In the genomic region with DNA sequence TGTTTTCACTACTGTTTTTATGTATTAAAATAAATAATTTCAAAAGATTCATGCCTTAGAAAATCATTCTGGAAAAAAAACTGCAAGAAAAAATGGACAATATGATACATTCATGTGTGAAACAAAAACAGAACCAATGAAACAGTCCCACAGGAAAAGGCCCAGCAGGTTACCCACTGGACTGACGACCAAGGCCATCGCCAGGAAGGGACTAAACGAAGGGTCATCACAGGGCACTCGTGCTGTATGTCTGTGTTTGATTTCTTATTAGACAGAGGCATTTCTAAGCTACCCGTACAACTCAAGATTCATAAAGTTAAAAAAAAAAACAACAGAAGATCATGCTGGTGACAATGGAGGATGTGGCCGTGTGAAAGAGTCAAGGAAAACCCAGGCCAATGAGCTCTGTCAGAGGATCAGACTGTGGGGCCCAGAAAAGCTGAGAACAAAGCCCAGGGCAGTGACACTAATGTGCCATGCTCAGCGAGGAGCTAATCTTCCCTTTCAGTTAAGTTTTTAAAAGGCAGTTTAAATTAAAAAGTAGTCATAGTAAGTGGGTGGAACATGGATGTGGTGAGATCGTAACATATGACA, we compare ENCODE assay signal across 9 cellular contexts. TPM values are rescaled to one million over a fixed set of nuclear protein-coding genes. Genes with fewer than 3 reads are reported as not detected.
DNase-seq lines count a peak whose midpoint lies in the region; ATAC-seq and TF ChIP-seq lines count a peak whose summit lies in the region.
"Had no signal": no experiment of that assay in that cellular context is flagged by ENCODE, and none has a peak within 500 bp of the region (broad histone marks: within the 10 kb centered on the region; RNA-seq: fewer than 3 reads in every experiment).

No MANE protein-coding gene starts in this region.

- H4K8ac ChIP-seq in mesendoderm (ENCODE audit: low read depth, low read length) = no peak overlapping the region

- no TSS peak for BruUV-seq in OCI-LY7 (replicated peaks; lab: Mats Ljungman, UMichigan)

- peak overlapping the region; percentile 71 to 92 (median 86) for H3K4me3 Mint-ChIP-seq in CD4-positive, alpha-beta memory T cell
- peak overlapping the region; percentile 61 to 74 for H3K4me3 Mint-ChIP-seq in effector memory CD8-positive, alpha-beta T cell
- no peak overlapping the region for H3K4me3 Mint-ChIP-seq in progenitor cell of endocrine pancreas (ENCODE audit: low read depth)

- peak overlapping the region; percentile 53 for H3K4me2 ChIP-seq in OCI-LY7 (ENCODE audit: low read length)
- no peak overlapping the region for H3K4me2 ChIP-seq in mesendoderm (ENCODE audit: low read length)

- no peaks in the 10 kb centered on the region for H3K36me3 ChIP-seq in CD4-positive, alpha-beta memory T cell (ENCODE audit: insufficient read depth, low read length)
- H3K36me3 ChIP-seq in OCI-LY7 (ENCODE audit: insufficient read depth, low read length) (peaks cover 15% of the 10 kb centered on the region; the same call in 1 of the 2 replicates), mesendoderm (ENCODE audit: control insufficient read depth, insufficient read depth, low read length) (no peaks in the 10 kb centered on the region)

- no peak overlapping the region for H3K9ac ChIP-seq in mesendoderm (ENCODE audit: low read length)

- no CpG with 5 or more reads among the region's 8 CpGs for WGBS in mesendoderm (ENCODE audit: extremely low coverage, insufficient coverage, low lambda C conversion rate)

- no peaks in the 10 kb centered on the region for H3K9me3 ChIP-seq in CD4-positive, alpha-beta memory T cell (ENCODE audit: control insufficient read depth in 1 of 2, low read length in 2 of 2)
- H3K9me3 ChIP-seq in OCI-LY7 (ENCODE audit: low read length) = no peaks in the 10 kb centered on the region
- H3K9me3 ChIP-seq: pancreas had no signal

- H3K9me3 Mint-ChIP-seq in CD4-positive, alpha-beta memory T cell = no peaks in the 10 kb centered on the region
- H3K9me3 Mint-ChIP-seq in effector memory CD8-positive, alpha-beta T cell = no peaks in the 10 kb centered on the region
- H3K9me3 Mint-ChIP-seq in progenitor cell of endocrine pancreas (ENCODE audit: low read depth) = no peaks in the 10 kb centered on the region

- peak overlapping the region; percentile 97 to 100 (median 100) for H3K27ac Mint-ChIP-seq in CD4-positive, alpha-beta memory T cell
- H3K27ac Mint-ChIP-seq in effector memory CD8-positive, alpha-beta T cell = peak overlapping the region; percentile 90 to 98
- peak overlapping the region; percentile 87 for H3K27ac Mint-ChIP-seq in progenitor cell of endocrine pancreas

- peak in 1 of 5 donors; percentile 63 for DNase-seq in CD4-positive, alpha-beta memory T cell
- no peak for DNase-seq in OCI-LY7 (ENCODE audit: low spot score)
- DNase-seq in effector memory CD8-positive, alpha-beta T cell = no peak
- DNase-seq in progenitor cell of endocrine pancreas (ENCODE audit: low spot score, unreplicated experiment) = no peak
- DNase-seq in GOT3 (lab: John Stamatoyannopoulos, UW) = no peak
- DNase-seq in epidermal melanocyte (ENCODE audit: insufficient read length, low spot score) = no peak
- DNase-seq in mesendoderm = no peak

- intact Hi-C loops in CD4-positive, alpha-beta memory T cell (cut with micrococcal nuclease) = no loop called here
- intact Hi-C loops in OCI-LY7 (cut with micrococcal nuclease; ENCODE audit: unreplicated experiment) = no loop called here

- peaks cover 64 to 93% (median 79%) of the 10 kb centered on the region in 4 donors for H3K4me1 Mint-ChIP-seq in CD4-positive, alpha-beta memory T cell
- peaks cover 57 to 67% of the 10 kb centered on the region in 2 donors for H3K4me1 Mint-ChIP-seq in effector memory CD8-positive, alpha-beta T cell (ENCODE audit: low read depth in 2 of 2)
- peaks cover 8% of the 10 kb centered on the region for H3K4me1 Mint-ChIP-seq in progenitor cell of endocrine pancreas (ENCODE audit: low read depth)

- H3K9me2 ChIP-seq in OCI-LY7 (ENCODE audit: insufficient read depth, low read length) = no peaks in the 10 kb centered on the region

- H2BK120ac ChIP-seq in mesendoderm (ENCODE audit: low read depth, low read length) = no peak overlapping the region

- H2AK5ac ChIP-seq in mesendoderm (ENCODE audit: low read length) = no peak overlapping the region

- no peak for ATAC-seq in effector memory CD8-positive, alpha-beta T cell (replicated peaks)
- no peak for ATAC-seq in HG03354 (IDR thresholded peaks at IDR 0.05; ENCODE audit: poor library complexity, severe bottlenecking, unreplicated experiment)

- no peak overlapping the region for H4K5ac ChIP-seq in mesendoderm (ENCODE audit: low read length)

- no peaks in the 10 kb centered on the region for H3K27me3 ChIP-seq in CD4-positive, alpha-beta memory T cell (ENCODE audit: insufficient read depth, low read length)
- H3K27me3 ChIP-seq in mesendoderm (ENCODE audit: insufficient read depth, low read length, poor library complexity) = no peaks in the 10 kb centered on the region
- H3K27me3 ChIP-seq: pancreas had no signal

- H3K56ac ChIP-seq in mesendoderm (ENCODE audit: low read length) = no peak overlapping the region

- no peak overlapping the region for H2BK5ac ChIP-seq in mesendoderm (ENCODE audit: low read length)

- no peak overlapping the region for H3K4ac ChIP-seq in mesendoderm (ENCODE audit: low read depth, low read length)

- H3K27ac ChIP-seq in CD4-positive, alpha-beta memory T cell (ENCODE audit: low read depth, low read length) = peak overlapping the region; percentile 90
- H3K27ac ChIP-seq in OCI-LY7 (ENCODE audit: low read depth, low read length, poor library complexity, severe bottlenecking) = peak overlapping the region; percentile 36
- H3K27ac ChIP-seq in mesendoderm (ENCODE audit: low read depth, low read length) = no peak overlapping the region

- H3K4me1 ChIP-seq in CD4-positive, alpha-beta memory T cell (ENCODE audit: insufficient read depth, low read length) = peaks cover 84% of the 10 kb centered on the region
- peaks cover 59% of the 10 kb centered on the region for H3K4me1 ChIP-seq in OCI-LY7 (ENCODE audit: insufficient read depth, low read length, poor library complexity, severe bottlenecking)
- H3K4me1 ChIP-seq in mesendoderm (ENCODE audit: control insufficient read depth, low read depth, low read length) = no peaks in the 10 kb centered on the region

- no peaks in the 10 kb centered on the region for H3K79me1 ChIP-seq in mesendoderm (ENCODE audit: low read length)

- H3K36me3 Mint-ChIP-seq in CD4-positive, alpha-beta memory T cell = peaks cover 3 to 10% of the 10 kb centered on the region in 2 donors
- H3K36me3 Mint-ChIP-seq in effector memory CD8-positive, alpha-beta T cell (ENCODE audit: insufficient read depth) = peaks cover 29% of the 10 kb centered on the region
- peaks cover 1% of the 10 kb centered on the region for H3K36me3 Mint-ChIP-seq in progenitor cell of endocrine pancreas (ENCODE audit: insufficient read depth)

- H3K27me3 Mint-ChIP-seq in CD4-positive, alpha-beta memory T cell = no peaks in the 10 kb centered on the region
- H3K27me3 Mint-ChIP-seq in effector memory CD8-positive, alpha-beta T cell = no peaks in the 10 kb centered on the region
- peaks cover 5% of the 10 kb centered on the region for H3K27me3 Mint-ChIP-seq in progenitor cell of endocrine pancreas

- no peak overlapping the region for H2BK15ac ChIP-seq in mesendoderm (replicated peaks; ENCODE audit: low read depth)

- H3K4me3 ChIP-seq in CD4-positive, alpha-beta memory T cell (ENCODE audit: low read length in 2 of 2) = peak overlapping the region; percentile 2 to 3
- peak overlapping the region; percentile 21 for H3K4me3 ChIP-seq in OCI-LY7 (ENCODE audit: low read depth, low read length, poor library complexity, severe bottlenecking)
- H3K4me3 ChIP-seq in mesendoderm (ENCODE audit: low read length) = no peak overlapping the region
- H3K4me3 ChIP-seq: pancreas had no signal

- H3K79me2 ChIP-seq in OCI-LY7 (ENCODE audit: insufficient read depth, low read depth, low read length) = no peaks in the 10 kb centered on the region
- no peaks in the 10 kb centered on the region for H3K79me2 ChIP-seq in mesendoderm (ENCODE audit: control insufficient read depth, insufficient read depth, low read length)

- no peaks in the 10 kb centered on the region for H4K20me1 ChIP-seq in OCI-LY7 (ENCODE audit: insufficient read depth, low read length)

- POLR2A ChIA-PET in CD4-positive, alpha-beta memory T cell (lab: Charles Lee; ENCODE audit: partially characterized antibody) = interaction anchor here (0.7 to 11.9 kb wide), 26 partner anchors 8 to 228 kb away, joined by 3 to 239 read pairs (median 21); a partner anchor contains a TSS
- POLR2A ChIA-PET in OCI-LY7 (lab: Charles Lee) = interaction anchor here (0.7 to 1.8 kb wide), 12 partner anchors 13 to 162 kb away, joined by 3 to 6 read pairs (median 4); a partner anchor contains a TSS

- no peak overlapping the region for H3K18ac ChIP-seq in mesendoderm (ENCODE audit: low read length)

- no peak for TF ChIP-seq CTCF in OCI-LY7 (conservative IDR thresholded peaks at IDR 0.05; ENCODE audit: low read length)
- TF ChIP-seq CTCF in progenitor cell of endocrine pancreas (IDR thresholded peaks at IDR 0.05; ENCODE audit: unreplicated experiment) = no peak

- CTCF ChIA-PET in CD4-positive, alpha-beta memory T cell (lab: Charles Lee; ENCODE audit: partially characterized antibody) = interaction anchor here (0.6 to 9.9 kb wide), 17 partner anchors 10 to 213 kb away, joined by 3 to 213 read pairs (median 6); a partner anchor contains a TSS
- CTCF ChIA-PET in OCI-LY7 (lab: Charles Lee; ENCODE audit: unreplicated experiment) = interaction anchor here (0.6 to 1.3 kb wide), 4 partner anchors 37 to 388 kb away, joined by 4 to 7 read pairs (median 5); no protein-coding TSS in a partner anchor

- no peak overlapping the region for H3K23ac ChIP-seq in mesendoderm (ENCODE audit: low read length)

- peak overlapping the region; percentile 65; the same call in 1 of the 2 replicates for H2AFZ ChIP-seq in OCI-LY7 (ENCODE audit: low read length)

RNA-seq across cellular contexts. Expression of a gene that starts 31.8 kb away (rescaled TPM):
- 10 to 100 TPM; 66.6 to 70.7 TPM for total RNA-seq in CD4-positive, alpha-beta memory T cell
- 100 to 1,000 TPM; 142 to 202 TPM for polyA plus RNA-seq in CD4-positive, alpha-beta memory T cell
- total RNA-seq in OCI-LY7 (2014; rRNA removed; shearing (Covaris generic)) = 51.1 and 52.1 TPM in 2 replicates
- 84.0 and 89.4 TPM in 2 replicates for total RNA-seq in OCI-LY7 (2022)
- 26.2 and 27.1 TPM in 2 replicates for total RNA-seq in progenitor cell of endocrine pancreas
- 28.5 TPM for polyA plus RNA-seq in mesendoderm (2013, experiment 1 of 2)
- polyA plus RNA-seq in mesendoderm (2013, experiment 2 of 2) = 28.2 TPM

RNA-seq across cellular contexts. Expression of a gene that starts 33.4 kb away (rescaled TPM):
- 10 to 100 TPM; 28.6 to 31.0 TPM for total RNA-seq in CD4-positive, alpha-beta memory T cell
- polyA plus RNA-seq in CD4-positive, alpha-beta memory T cell = 1 to 10 TPM; 4.8 to 8.1 TPM
- 12.4 and 14.2 TPM in 2 replicates for total RNA-seq in OCI-LY7 (2014; rRNA removed; shearing (Covaris generic))
- total RNA-seq in OCI-LY7 (2022) = 14.5 and 24.3 TPM in 2 replicates
- 12.5 and 14.4 TPM in 2 replicates for total RNA-seq in progenitor cell of endocrine pancreas
- 5.4 TPM for polyA plus RNA-seq in mesendoderm (2013, experiment 1 of 2)
- 4.7 TPM for polyA plus RNA-seq in mesendoderm (2013, experiment 2 of 2)
